Comparison of ENCODE assay signal across 17 cellular contexts in genomic region chr10:107232013-107232412, GRCh38.
"Had no signal": no experiment of that assay in that cellular context is flagged by ENCODE, and none has a peak within 500 bp of the region (broad histone marks: within the 10 kb centered on the region; RNA-seq: fewer than 3 reads in every experiment).

No MANE protein-coding gene starts in this region.

- H3K9ac ChIP-seq: neural progenitor cell had no signal

- H3K27me3 Mint-ChIP-seq: activated naive CD8-positive, alpha-beta T cell treated with anti-CD3 and anti-CD28 coated beads, Interleukin-2, amount 10 ng/mL, durations not matched to agents 7 days and 5 days; brain; dendritic cell treated with granulocyte-macrophage colony-stimulating factor and Interleukin-4, amounts not matched to agents 40 ng/mL and 50 ng/mL, for 4 days had no signal

- H3K4me2 ChIP-seq: neural progenitor cell had no signal

- H3K9me3 ChIP-seq: gastrocnemius medialis, right lobe of liver had no signal

- H3K4me3 Mint-ChIP-seq: activated naive CD8-positive, alpha-beta T cell treated with anti-CD3 and anti-CD28 coated beads, Interleukin-2, amount 10 ng/mL, durations not matched to agents 7 days and 5 days; activated T-helper 1 cell treated with anti-CD3 and anti-CD28 coated beads, Interleukin-12 subunit alpha, Interleukin-12 subunit beta, Interleukin-2, Interleukin-4 antibody, amounts not matched to agents 30 ng/mL and 10 ng/mL and 1 ng/mL, durations not matched to agents 14 hours and 24 hours and 36 hours; brain; dendritic cell treated with granulocyte-macrophage colony-stimulating factor and Interleukin-4, amounts not matched to agents 40 ng/mL and 50 ng/mL, for 4 days; neural progenitor cell had no signal

- DNase-seq: activated CD4-positive, alpha-beta T cell treated with anti-CD3 and anti-CD28 coated beads, Interleukin-2, amount 50 U/mL, for 1 hour; activated naive CD4-positive, alpha-beta T cell; activated naive CD8-positive, alpha-beta T cell treated with anti-CD3 and anti-CD28 coated beads, Interleukin-2, amount 10 ng/mL, durations not matched to agents 7 days and 5 days; cerebellar nuclear complex; effector memory CD4-positive, alpha-beta T cell; gastrocnemius medialis; heart left ventricle; midbrain; right lobe of liver; stimulated activated naive CD8-positive, alpha-beta T cell treated with anti-CD3 and anti-CD28 coated beads, Interleukin-15, Interleukin-2, amounts not matched to agents 100 U/mL and 50 U/mL, for 24 hours; trophoblast cell had no signal

- H3K27ac ChIP-seq: gastrocnemius medialis, heart left ventricle, neural progenitor cell, right lobe of liver, suprapubic skin had no signal

- H3K4me1 Mint-ChIP-seq: activated naive CD8-positive, alpha-beta T cell treated with anti-CD3 and anti-CD28 coated beads, Interleukin-2, amount 10 ng/mL, durations not matched to agents 7 days and 5 days; brain; neural progenitor cell had no signal

- H3K27me3 ChIP-seq: gastrocnemius medialis, heart left ventricle, neural progenitor cell, right lobe of liver, suprapubic skin had no signal

- H3K4me3 ChIP-seq: gastrocnemius medialis, heart left ventricle, lung, neural progenitor cell, right lobe of liver, suprapubic skin had no signal

- H2AFZ ChIP-seq: neural progenitor cell had no signal

- H3K4me1 ChIP-seq: gastrocnemius medialis, heart left ventricle, neural progenitor cell, right lobe of liver, suprapubic skin had no signal

- H3K36me3 ChIP-seq: gastrocnemius medialis, heart left ventricle, neural progenitor cell, right lobe of liver, suprapubic skin had no signal

- H3K27ac Mint-ChIP-seq: activated naive CD8-positive, alpha-beta T cell treated with anti-CD3 and anti-CD28 coated beads, Interleukin-2, amount 10 ng/mL, durations not matched to agents 7 days and 5 days; activated T-helper 1 cell treated with anti-CD3 and anti-CD28 coated beads, Interleukin-12 subunit alpha, Interleukin-12 subunit beta, Interleukin-2, Interleukin-4 antibody, amounts not matched to agents 30 ng/mL and 10 ng/mL and 1 ng/mL, durations not matched to agents 14 hours and 24 hours and 36 hours; brain; dendritic cell treated with granulocyte-macrophage colony-stimulating factor and Interleukin-4, amounts not matched to agents 40 ng/mL and 50 ng/mL, for 4 days; neural progenitor cell had no signal

- H3K36me3 Mint-ChIP-seq: activated naive CD8-positive, alpha-beta T cell treated with anti-CD3 and anti-CD28 coated beads, Interleukin-2, amount 10 ng/mL, durations not matched to agents 7 days and 5 days; brain; neural progenitor cell had no signal

- ATAC-seq: gastrocnemius medialis; heart left ventricle; right lobe of liver; stimulated activated naive CD8-positive, alpha-beta T cell treated with anti-CD3 and anti-CD28 coated beads, Interleukin-15, Interleukin-2, amounts not matched to agents 100 U/mL and 50 U/mL, for 24 hours had no signal
